8 cellular contexts compared by ENCODE assay signal in the genomic region with DNA sequence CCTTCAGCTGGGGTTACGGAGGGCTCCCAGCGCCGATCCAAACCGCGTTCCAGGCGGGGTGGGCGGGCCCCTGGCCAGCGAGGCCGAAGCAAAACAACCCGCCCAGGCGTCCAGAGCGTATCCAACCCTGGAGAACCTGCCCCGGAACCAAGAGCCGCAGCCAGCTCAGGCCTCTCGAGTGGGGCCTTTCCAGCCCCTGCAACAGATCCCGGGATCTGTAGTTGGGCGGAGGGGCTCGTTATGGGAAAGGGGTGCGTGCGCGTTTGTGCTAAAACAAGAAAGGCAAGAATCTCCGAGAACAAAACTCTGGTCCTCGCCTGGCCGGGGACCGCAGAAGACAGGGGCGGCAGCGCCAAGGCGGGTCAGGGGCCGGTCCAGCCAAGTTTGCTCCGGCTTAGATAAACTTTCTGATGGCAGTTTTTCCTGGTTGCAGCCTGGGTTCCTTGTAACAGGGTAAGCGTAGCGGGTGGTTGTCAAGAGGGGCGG. TPM values are rescaled to one million over a fixed set of nuclear protein-coding genes. Genes with fewer than 3 reads are reported as not detected.
DNase-seq lines count a peak whose midpoint lies in the region; ATAC-seq and TF ChIP-seq lines count a peak whose summit lies in the region.

No MANE protein-coding gene starts in this region.

- peak overlapping the region; percentile 83 for H3K4me3 Mint-ChIP-seq in activated B cell treated with CpG ODN at 0.5 μM for 24 hours
- H3K4me3 Mint-ChIP-seq in activated CD8-positive, alpha-beta memory T cell treated with anti-CD3 and anti-CD28 coated beads, Interleukin-2, amount 10 ng/mL, durations not matched to agents 7 days and 5 days, result no peak overlapping the region

- ATAC-seq in activated B cell treated with CpG ODN at 0.5 μM for 24 hours (ENCODE audit: low read depth), result no peak
- ATAC-seq in GM21825 (IDR thresholded peaks at IDR 0.05; ENCODE audit: unreplicated experiment), result no peak
- ATAC-seq in activated CD8-positive, alpha-beta memory T cell treated with anti-CD3 and anti-CD28 coated beads, Interleukin-2, amount 10 ng/mL, durations not matched to agents 7 days and 5 days, result no peak

- no peak overlapping the region for H3K27ac Mint-ChIP-seq in activated B cell treated with CpG ODN at 0.5 μM for 24 hours
- no peak overlapping the region for H3K27ac Mint-ChIP-seq in activated CD8-positive, alpha-beta memory T cell treated with anti-CD3 and anti-CD28 coated beads, Interleukin-2, amount 10 ng/mL, durations not matched to agents 7 days and 5 days

- H3K27me3 Mint-ChIP-seq in activated B cell treated with CpG ODN at 0.5 μM for 24 hours, result peaks cover 38% of the 10 kb centered on the region
- H3K27me3 Mint-ChIP-seq in activated CD8-positive, alpha-beta memory T cell treated with anti-CD3 and anti-CD28 coated beads, Interleukin-2, amount 10 ng/mL, durations not matched to agents 7 days and 5 days, result peaks cover 50% of the 10 kb centered on the region

- intact Hi-C loops in activated B cell treated with CpG ODN at 0.5 μM for 24 hours (cut with micrococcal nuclease), result loop anchor here (5.0 kb wide), 1 partner anchor 50 kb away; no protein-coding TSS in a partner anchor

- no peaks in the 10 kb centered on the region for H3K36me3 Mint-ChIP-seq in activated B cell treated with CpG ODN at 0.5 μM for 24 hours (ENCODE audit: low read depth)
- H3K36me3 Mint-ChIP-seq in activated CD8-positive, alpha-beta memory T cell treated with anti-CD3 and anti-CD28 coated beads, Interleukin-2, amount 10 ng/mL, durations not matched to agents 7 days and 5 days, result no peaks in the 10 kb centered on the region

- TF ChIP-seq CTCF in activated B cell treated with CpG ODN at 0.5 μM for 24 hours (IDR thresholded peaks at IDR 0.05), result no peak

- CTCF ChIA-PET in HEK293T (lab: Yijun Ruan, JAX) (interaction anchor here (0.6 kb wide), 1 partner anchor 1118 kb away, joined by 3 read pairs; no protein-coding TSS in a partner anchor), activated B cell treated with CpG ODN at 0.5 μM for 24 hours (lab: Charles Lee) (no interaction called here)
- CTCF ChIA-PET in activated CD8-positive, alpha-beta memory T cell treated with anti-CD3 and anti-CD28 coated beads, Interleukin-2, amount 10 ng/mL, durations not matched to agents 7 days and 5 days (lab: Charles Lee), result no interaction called here

- no peaks in the 10 kb centered on the region for H3K9me3 Mint-ChIP-seq in activated B cell treated with CpG ODN at 0.5 μM for 24 hours
- no peaks in the 10 kb centered on the region for H3K9me3 Mint-ChIP-seq in activated CD8-positive, alpha-beta memory T cell treated with anti-CD3 and anti-CD28 coated beads, Interleukin-2, amount 10 ng/mL, durations not matched to agents 7 days and 5 days (ENCODE audit: low read depth)

- DNase-seq in A172 (ENCODE audit: low spot score), result peak; percentile 55
- peak; percentile 47 for DNase-seq in HEK293T (ENCODE audit: extremely low spot score)
- peak; percentile 21 for DNase-seq in activated B cell treated with CpG ODN at 0.5 μM for 24 hours
- peak; percentile 74 for DNase-seq in glomerular visceral epithelial cell (ENCODE audit: extremely low spot score)
- DNase-seq in nucleus accumbens (lab: John Stamatoyannopoulos, UW), result peak in 42 of 56 donors; percentile 9 to 76 (median 58)
- no peak for DNase-seq in activated CD8-positive, alpha-beta memory T cell treated with anti-CD3 and anti-CD28 coated beads, Interleukin-2, amount 10 ng/mL, durations not matched to agents 7 days and 5 days
- no peak for DNase-seq in GM19240 (ENCODE audit: insufficient read length, low spot score)

- peaks cover 13% of the 10 kb centered on the region for H3K4me1 Mint-ChIP-seq in activated B cell treated with CpG ODN at 0.5 μM for 24 hours
- no peaks in the 10 kb centered on the region for H3K4me1 Mint-ChIP-seq in activated CD8-positive, alpha-beta memory T cell treated with anti-CD3 and anti-CD28 coated beads, Interleukin-2, amount 10 ng/mL, durations not matched to agents 7 days and 5 days

- POLR2A ChIA-PET in HEK293T (lab: Yijun Ruan, JAX), result interaction anchor here (0.7 to 1.6 kb wide), 7 partner anchors 14 to 295 kb away, joined by 3 to 4 read pairs (median 3); a partner anchor contains a TSS
- POLR2A ChIA-PET in activated B cell treated with CpG ODN at 0.5 μM for 24 hours (lab: Charles Lee), result interaction anchor here (0.6 kb wide), 1 partner anchor 54 kb away, joined by 3 read pairs; no protein-coding TSS in a partner anchor

TF ChIP-seq in HEK293T, 16 proteins besides CTCF, POLR2A, EP300 and RAD21:
- TF ChIP-seq ARNT (IDR thresholded peaks at IDR 0.05), result no peak
- TF ChIP-seq ZNF384 (IDR thresholded peaks at IDR 0.05), result no peak
- TF ChIP-seq SP1 (IDR thresholded peaks at IDR 0.05), result no peak
- no peak for TF ChIP-seq BHLHE40 (IDR thresholded peaks at IDR 0.05; ENCODE audit: borderline replicate concordance)
- TF ChIP-seq HDGF (IDR thresholded peaks at IDR 0.05; ENCODE audit: borderline replicate concordance), result no peak
- TF ChIP-seq, protein P1, sequence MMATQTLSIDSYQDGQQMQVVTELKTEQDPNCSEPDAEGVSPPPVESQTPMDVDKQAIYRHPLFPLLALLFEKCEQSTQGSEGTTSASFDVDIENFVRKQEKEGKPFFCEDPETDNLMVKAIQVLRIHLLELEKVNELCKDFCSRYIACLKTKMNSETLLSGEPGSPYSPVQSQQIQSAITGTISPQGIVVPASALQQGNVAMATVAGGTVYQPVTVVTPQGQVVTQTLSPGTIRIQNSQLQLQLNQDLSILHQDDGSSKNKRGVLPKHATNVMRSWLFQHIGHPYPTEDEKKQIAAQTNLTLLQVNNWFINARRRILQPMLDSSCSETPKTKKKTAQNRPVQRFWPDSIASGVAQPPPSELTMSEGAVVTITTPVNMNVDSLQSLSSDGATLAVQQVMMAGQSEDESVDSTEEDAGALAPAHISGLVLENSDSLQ (IDR thresholded peaks at IDR 0.05), result no peak
- no peak for TF ChIP-seq FOXM1 (IDR thresholded peaks at IDR 0.05; ENCODE audit: borderline replicate concordance)
- no peak for TF ChIP-seq LEF1 (IDR thresholded peaks at IDR 0.05; ENCODE audit: borderline replicate concordance)
- TF ChIP-seq SUZ12 (IDR thresholded peaks at IDR 0.05), result no peak
- no peak for TF ChIP-seq TARDBP (IDR thresholded peaks at IDR 0.05)
- TF ChIP-seq FOXK2 (IDR thresholded peaks at IDR 0.05), result no peak
- TF ChIP-seq L3MBTL2 (conservative IDR thresholded peaks at IDR 0.05), result no peak
- no peak for TF ChIP-seq NFRKB (IDR thresholded peaks at IDR 0.05)
- no peak for TF ChIP-seq CTBP1 (IDR thresholded peaks at IDR 0.05; ENCODE audit: borderline replicate concordance)
- no peak for TF ChIP-seq FOXA1 (IDR thresholded peaks at IDR 0.05)

RNA-seq across cellular contexts. Expression of a gene that starts 0.5 kb away (rescaled TPM):
- total RNA-seq in A172 (2014; rRNA removed; shearing (Covaris generic)), result 22.4 and 29.3 TPM in 2 replicates
- total RNA-seq in activated B cell treated with CpG ODN at 0.5 μM for 24 hours, result 0.46 and 0.75 TPM in 2 replicates
- total RNA-seq in activated CD8-positive, alpha-beta memory T cell treated with anti-CD3 and anti-CD28 coated beads, Interleukin-2, amount 10 ng/mL, durations not matched to agents 7 days and 5 days, result not detected

Comparison
In these comparisons a context has a peak if more than half of its experiments do, and no peak if none do; other contexts are left out.
1. DNase-seq: peak in A172 (single experiment), HEK293T (single experiment), activated B cell treated with CpG ODN at 0.5 μM for 24 hours (single experiment), glomerular visceral epithelial cell (single experiment) and nucleus accumbens (42 of 56); none in activated CD8-positive, alpha-beta memory T cell treated with anti-CD3 and anti-CD28 coated beads, Interleukin-2, amount 10 ng/mL, durations not matched to agents 7 days and 5 days (single experiment) and GM19240 (single experiment).
2. RNA of a gene that starts 0.5 kb away (total RNA-seq): 22.4 to 29.3 TPM in A172; 0.46 to 0.75 TPM in activated B cell treated with CpG ODN at 0.5 μM for 24 hours and not detected in activated CD8-positive, alpha-beta memory T cell treated with anti-CD3 and anti-CD28 coated beads, Interleukin-2, amount 10 ng/mL, durations not matched to agents 7 days and 5 days; every median in the first group is over 10 times any median in the second.